Comparison of ENCODE assay signal across 18 cellular contexts in the genomic region with DNA sequence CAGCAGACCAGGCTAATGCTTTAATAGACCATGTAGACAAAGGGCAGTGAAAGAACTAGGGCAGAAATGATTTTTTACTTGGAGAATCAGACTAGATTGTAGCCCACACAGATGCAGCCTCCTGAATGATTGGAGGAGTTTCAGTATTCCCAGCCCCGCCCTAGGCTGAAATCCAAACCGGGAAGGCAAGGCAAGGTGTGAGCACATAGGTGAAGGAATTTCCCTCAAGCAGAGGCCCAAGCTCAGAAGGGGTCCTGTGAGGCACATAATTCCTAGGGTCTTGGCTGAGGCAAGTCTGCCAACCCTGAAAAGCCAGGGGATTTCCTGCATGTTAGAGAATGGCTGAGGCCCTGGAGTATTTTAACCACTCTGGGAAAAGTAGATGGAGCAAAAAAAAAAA. TPM values are rescaled to one million over a fixed set of nuclear protein-coding genes. Genes with fewer than 3 reads are reported as not detected.
DNase-seq lines count a peak whose midpoint lies in the region; ATAC-seq and TF ChIP-seq lines count a peak whose summit lies in the region.
"Had no signal": no experiment of that assay in that cellular context is flagged by ENCODE, and none has a peak within 500 bp of the region (broad histone marks: within the 10 kb centered on the region; RNA-seq: fewer than 3 reads in every experiment).

No MANE protein-coding gene starts in this region.

- DNase-seq in H7 (peak; percentile 0), WTC11 (ENCODE audit: low spot score) (peak; percentile 10), fibroblast of the aortic adventitia (ENCODE audit: low read depth) (peak; percentile 0), retina (peak; percentile 13), NCI-H510A treated with DMSO at 0.1 percent for 48 hours (lab: John Stamatoyannopoulos, UW) (no peak), kidney glomerular epithelial cell (lab: John Stamatoyannopoulos, UW) (no peak)
- DNase-seq: BE2C; Calu3; CD4-positive, alpha-beta T cell; DMS79; GDM1; KG1; NCI-H1048; NCI-H226; NCI-H526 treated with DMSO at 0.1 percent for 48 hours; RPMI8226 had no signal

- POLR2A ChIA-PET in WTC11 (lab: Charles Lee): no interaction called here

- no peak overlapping the region for H3K4me3 Mint-ChIP-seq in WTC11
- H3K4me3 Mint-ChIP-seq: CD4-positive, alpha-beta T cell had no signal

- H3K9me3 Mint-ChIP-seq in WTC11: no peaks in the 10 kb centered on the region
- H3K9me3 Mint-ChIP-seq: CD4-positive, alpha-beta T cell had no signal

- H3K36me3 ChIP-seq in H7 (replicated peaks; ENCODE audit: control insufficient read depth, insufficient read depth, low read length): no peaks in the 10 kb centered on the region
- H3K36me3 ChIP-seq: BE2C had no signal

- H3K27me3 Mint-ChIP-seq in WTC11 (ENCODE audit: low read depth): no peaks in the 10 kb centered on the region
- H3K27me3 Mint-ChIP-seq: CD4-positive, alpha-beta T cell had no signal

- H3K27me3 ChIP-seq in H7 (ENCODE audit: control insufficient read depth, insufficient read depth, low read length): no peaks in the 10 kb centered on the region
- H3K27me3 ChIP-seq: BE2C had no signal

- no peak overlapping the region for H3K4me3 ChIP-seq in H7 (ENCODE audit: insufficient read depth, low read depth, low read length)
- no peak overlapping the region for H3K4me3 ChIP-seq in fibroblast of the aortic adventitia (ENCODE audit: low read depth, low read length)
- H3K4me3 ChIP-seq: GM12878 had no signal

- H3K4me1 Mint-ChIP-seq in WTC11: peaks cover 5% of the 10 kb centered on the region; the same call in 1 of the 2 replicates

- H3K36me3 Mint-ChIP-seq in WTC11: no peaks in the 10 kb centered on the region

- CTCF ChIA-PET in WTC11 (lab: Charles Lee): interaction anchor here (1.2 kb wide), 1 partner anchor 61 kb away, joined by 3 read pairs; no protein-coding TSS in a partner anchor

- TF ChIP-seq CTCF in WTC11 (IDR thresholded peaks at IDR 0.05) (no peak), fibroblast of the aortic adventitia (IDR thresholded peaks at IDR 0.05; ENCODE audit: insufficient read depth, low read length) (no peak)

- ATAC-seq in WTC11 (no peak; the same call in 1 of the 2 replicates), GM21367 (IDR thresholded peaks at IDR 0.05; ENCODE audit: unreplicated experiment) (no peak)

- H3K27ac Mint-ChIP-seq in WTC11: no peak overlapping the region
- H3K27ac Mint-ChIP-seq: CD4-positive, alpha-beta T cell had no signal

TF ChIP-seq in WTC11, 78 proteins besides CTCF, POLR2A, EP300 and RAD21:
- no peak for TF ChIP-seq ZNF671 (CRISPR knock-in tag; IDR thresholded peaks at IDR 0.05)
- TF ChIP-seq, protein P1, sequence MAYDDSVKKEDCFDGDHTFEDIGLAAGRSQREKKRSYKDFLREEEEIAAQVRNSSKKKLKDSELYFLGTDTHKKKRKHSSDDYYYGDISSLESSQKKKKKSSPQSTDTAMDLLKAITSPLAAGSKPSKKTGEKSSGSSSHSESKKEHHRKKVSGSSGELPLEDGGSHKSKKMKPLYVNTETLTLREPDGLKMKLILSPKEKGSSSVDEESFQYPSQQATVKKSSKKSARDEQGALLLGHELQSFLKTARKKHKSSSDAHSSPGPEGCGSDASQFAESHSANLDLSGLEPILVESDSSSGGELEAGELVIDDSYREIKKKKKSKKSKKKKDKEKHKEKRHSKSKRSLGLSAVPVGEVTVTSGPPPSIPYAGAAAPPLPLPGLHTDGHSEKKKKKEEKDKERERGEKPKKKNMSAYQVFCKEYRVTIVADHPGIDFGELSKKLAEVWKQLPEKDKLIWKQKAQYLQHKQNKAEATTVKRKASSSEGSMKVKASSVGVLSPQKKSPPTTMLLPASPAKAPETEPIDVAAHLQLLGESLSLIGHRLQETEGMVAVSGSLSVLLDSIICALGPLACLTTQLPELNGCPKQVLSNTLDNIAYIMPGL (CRISPR knock-in tag; IDR thresholded peaks at IDR 0.05): no peak
- no peak for TF ChIP-seq SMAD4 (CRISPR knock-in tag; IDR thresholded peaks at IDR 0.05)

RNA-seq across cellular contexts. Expression of a gene that starts 56.4 kb away (rescaled TPM):
- total RNA-seq in H7 (2014; rRNA removed; shearing (Covaris generic)): 1.8 and 2.0 TPM in 2 replicates
- total RNA-seq in WTC11 (2021) (4.8 to 5.1 TPM (median 4.9 TPM) in 3 replicates), fibroblast of the aortic adventitia (ENCODE audit: low replicate concordance) (0.90 and 3.7 TPM in 2 replicates)

Comparison
In these comparisons a context has a peak if more than half of its experiments do, and no peak if none do; other contexts are left out.
1. DNase-seq: peak in H7 (single experiment), WTC11 (single experiment), fibroblast of the aortic adventitia (single experiment) and retina (single experiment); none in NCI-H510A treated with DMSO at 0.1 percent for 48 hours (single experiment) and kidney glomerular epithelial cell (single experiment).